15 cellular contexts compared by ENCODE assay signal in the genomic region with DNA sequence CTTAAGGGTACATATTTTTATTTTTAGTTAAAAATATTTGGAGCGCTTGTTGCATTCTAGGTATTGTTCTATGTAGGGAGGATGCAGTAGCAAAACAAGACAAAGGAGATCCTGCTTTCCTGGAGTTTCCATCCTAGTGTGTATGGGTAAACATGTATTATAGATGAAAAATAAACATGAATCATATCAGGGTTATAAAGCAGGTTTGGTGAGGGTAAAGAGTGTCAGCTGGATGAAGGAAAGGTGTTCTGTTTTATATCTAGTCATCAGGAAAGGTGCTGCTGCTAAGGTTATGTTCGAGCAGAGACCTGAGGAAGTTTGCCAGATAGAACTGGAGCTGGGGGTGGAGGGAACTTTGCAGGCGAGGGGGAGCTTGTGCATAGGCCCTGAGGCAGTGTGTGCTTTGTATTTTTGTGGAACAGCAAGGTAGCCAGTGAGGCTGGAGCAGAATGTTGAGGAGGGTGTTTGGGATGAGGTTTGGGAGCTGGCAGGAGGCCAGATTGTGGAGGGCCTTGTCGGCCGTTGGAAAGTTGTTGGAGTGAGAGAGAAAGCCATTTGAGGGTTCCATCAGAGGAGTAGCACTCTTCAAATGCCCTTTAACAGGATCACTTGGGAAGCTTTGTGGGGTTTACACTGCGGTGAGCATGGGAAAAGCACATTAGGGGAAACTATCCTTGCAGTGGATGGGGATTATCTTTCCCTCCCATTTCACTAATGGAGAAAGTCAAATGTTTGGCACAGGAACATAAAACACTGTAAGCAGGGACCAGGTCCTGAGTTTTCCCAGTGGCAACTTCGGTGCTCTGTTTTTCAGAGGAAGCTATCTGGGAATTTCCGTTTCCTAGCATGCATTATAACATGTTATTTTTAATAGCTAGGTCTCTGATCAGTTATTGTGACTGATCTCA. TPM values are rescaled to one million over a fixed set of nuclear protein-coding genes. Genes with fewer than 3 reads are reported as not detected.
DNase-seq lines count a peak whose midpoint lies in the region; TF ChIP-seq lines count a peak whose summit lies in the region.
"Had no signal": no experiment of that assay in that cellular context is flagged by ENCODE, and none has a peak within 500 bp of the region (broad histone marks: within the 10 kb centered on the region; RNA-seq: fewer than 3 reads in every experiment).

No MANE protein-coding gene starts in this region.

- H3K9me3 Mint-ChIP-seq in Caco-2 (ENCODE audit: unreplicated experiment) (no peaks in the 10 kb centered on the region), nephron (no peaks in the 10 kb centered on the region)
- no peaks in the 10 kb centered on the region for H3K9me3 Mint-ChIP-seq in activated T-helper 2 cell treated with anti-CD3 and anti-CD28 coated beads, Interferon-gamma antibody, Interleukin-2, Interleukin-4, amounts not matched to agents 10 μg/mL and 5 μg/mL and 100 μg/mL, durations not matched to agents 14 hours and 24 hours and 36 hours
- H3K9me3 Mint-ChIP-seq: neural crest cell; stimulated activated naive CD8-positive, alpha-beta T cell treated with anti-CD3 and anti-CD28 coated beads, Interleukin-15, amount 100 ng/mL, for 72 hours had no signal

- DNase-seq in Caco-2 (no peak), cortex of kidney (lab: John Stamatoyannopoulos, UW) (no peak), NCI-H2196 (lab: John Stamatoyannopoulos, UW; ENCODE audit: unreplicated experiment) (no peak)
- no peak for DNase-seq in activated T-helper 2 cell treated with anti-CD3 and anti-CD28 coated beads, Interferon-gamma antibody, Interleukin-2, Interleukin-4, amounts not matched to agents 10 μg/mL and 5 μg/mL and 100 μg/mL, durations not matched to agents 14 hours and 24 hours and 36 hours (ENCODE audit: low spot score)
- DNase-seq in NK-92 treated with Interleukin-12 subunit alpha and Interleukin-12 subunit beta, amount 100 ng/mL, for 24 hours (lab: John Stamatoyannopoulos, UW): no peak
- DNase-seq: activated naive CD4-positive, alpha-beta T cell; caudate nucleus; hippocampal formation; NCI-H748 treated with DMSO at 0.1 percent for 48 hours; SHP77 treated with DMSO at 0.1 percent for 48 hours; stimulated activated naive CD8-positive, alpha-beta T cell treated with anti-CD3 and anti-CD28 coated beads, Interleukin-15, amount 100 ng/mL, for 72 hours had no signal

- TF ChIP-seq CTCF in Caco-2 (IDR thresholded peaks at IDR 0.05; ENCODE audit: insufficient read depth in 1 of 2, low read depth in 1 of 2, low read length in 1 of 2, severe bottlenecking in 1 of 2, unreplicated experiment in 1 of 2): no peak
- no peak for TF ChIP-seq CTCF in nephron (IDR thresholded peaks at IDR 0.05; ENCODE audit: unreplicated experiment in 3 of 3)

- no TSS peak for BruUV-seq in Caco-2 (replicated peaks; lab: Mats Ljungman, UMichigan)

- H3K27me3 Mint-ChIP-seq in Caco-2 (ENCODE audit: insufficient read depth, unreplicated experiment) (no peaks in the 10 kb centered on the region), nephron (ENCODE audit: low read depth) (no peaks in the 10 kb centered on the region)
- no peaks in the 10 kb centered on the region for H3K27me3 Mint-ChIP-seq in activated T-helper 2 cell treated with anti-CD3 and anti-CD28 coated beads, Interferon-gamma antibody, Interleukin-2, Interleukin-4, amounts not matched to agents 10 μg/mL and 5 μg/mL and 100 μg/mL, durations not matched to agents 14 hours and 24 hours and 36 hours (ENCODE audit: low read depth)
- H3K27me3 Mint-ChIP-seq: stimulated activated naive CD8-positive, alpha-beta T cell treated with anti-CD3 and anti-CD28 coated beads, Interleukin-15, amount 100 ng/mL, for 72 hours had no signal

- POLR2A ChIA-PET in Caco-2 (lab: Charles Lee): interaction anchor here (1.1 kb wide), 1 partner anchor 35 kb away, joined by 15 read pairs; no protein-coding TSS in a partner anchor

- no peak overlapping the region for H3K4me3 ChIP-seq in Caco-2 (ENCODE audit: low read depth, low read length)
- H3K4me3 ChIP-seq in HUES64 (ENCODE audit: low read length): no peak overlapping the region
- H3K4me3 ChIP-seq: esophagus muscularis mucosa had no signal

- no peak overlapping the region for H3K4me3 Mint-ChIP-seq in Caco-2 (ENCODE audit: unreplicated experiment)
- H3K4me3 Mint-ChIP-seq in activated T-helper 2 cell treated with anti-CD3 and anti-CD28 coated beads, Interferon-gamma antibody, Interleukin-2, Interleukin-4, amounts not matched to agents 10 μg/mL and 5 μg/mL and 100 μg/mL, durations not matched to agents 14 hours and 24 hours and 36 hours (ENCODE audit: low read depth): no peak overlapping the region
- no peak overlapping the region for H3K4me3 Mint-ChIP-seq in nephron
- H3K4me3 Mint-ChIP-seq: neural crest cell; stimulated activated naive CD8-positive, alpha-beta T cell treated with anti-CD3 and anti-CD28 coated beads, Interleukin-15, amount 100 ng/mL, for 72 hours had no signal

- H3K27me3 ChIP-seq in Caco-2 (replicated peaks; ENCODE audit: control insufficient read depth, insufficient read depth, low read length) (no peaks in the 10 kb centered on the region), HUES64 (ENCODE audit: insufficient read depth, low read length) (no peaks in the 10 kb centered on the region)
- H3K27me3 ChIP-seq: esophagus muscularis mucosa had no signal

- 0 out of 2 replicates have a peak overlapping the region, but pooled peaks have one; percentile 7 for H3K27ac ChIP-seq in HUES64 (ENCODE audit: low read depth, low read length)
- H3K27ac ChIP-seq: esophagus muscularis mucosa had no signal

- H3K36me3 ChIP-seq in Caco-2 (ENCODE audit: control insufficient read depth, insufficient read depth, low read length) (no peaks in the 10 kb centered on the region; the same call in 1 of the 2 replicates), HUES64 (ENCODE audit: insufficient read depth, low read length) (no peaks in the 10 kb centered on the region; the same call in 1 of the 2 replicates)
- H3K36me3 ChIP-seq: esophagus muscularis mucosa had no signal

- intact Hi-C loops in Caco-2 (cut with micrococcal nuclease; ENCODE audit: unreplicated experiment): no loop called here
- intact Hi-C loops in activated T-helper 2 cell treated with anti-CD3 and anti-CD28 coated beads, Interferon-gamma antibody, Interleukin-2, Interleukin-4, amounts not matched to agents 10 μg/mL and 5 μg/mL and 100 μg/mL, durations not matched to agents 14 hours and 24 hours and 36 hours (cut with micrococcal nuclease): loop anchor here (5.0 kb wide), 1 partner anchor 33 kb away; the partner anchor contains the start of gene AFF1

- H3K27ac Mint-ChIP-seq in Caco-2 (ENCODE audit: unreplicated experiment) (peak overlapping the region; percentile 77), nephron (peak overlapping the region in 2 of 3 experiments; percentile 3 to 72)
- peak overlapping the region; percentile 4 for H3K27ac Mint-ChIP-seq in activated T-helper 2 cell treated with anti-CD3 and anti-CD28 coated beads, Interferon-gamma antibody, Interleukin-2, Interleukin-4, amounts not matched to agents 10 μg/mL and 5 μg/mL and 100 μg/mL, durations not matched to agents 14 hours and 24 hours and 36 hours

- H3K9me3 ChIP-seq in Caco-2: no peaks in the 10 kb centered on the region
- no peaks in the 10 kb centered on the region for H3K9me3 ChIP-seq in HUES64 (ENCODE audit: insufficient read depth, low read depth, low read length)
- H3K9me3 ChIP-seq: esophagus muscularis mucosa had no signal

- 85% methylated on average over 8 of the region's 8 CpGs for WGBS in HUES64

- peaks cover 44% of the 10 kb centered on the region for H3K4me1 ChIP-seq in Caco-2
- peaks cover 64% of the 10 kb centered on the region for H3K4me1 ChIP-seq in HUES64 (ENCODE audit: insufficient read depth, low read length)

- H3K9ac ChIP-seq in HUES64 (ENCODE audit: low read depth, low read length): no peak overlapping the region

- peaks cover 38% of the 10 kb centered on the region for H3K4me1 Mint-ChIP-seq in Caco-2 (ENCODE audit: low read depth, unreplicated experiment)
- peaks cover 29% of the 10 kb centered on the region for H3K4me1 Mint-ChIP-seq in activated T-helper 2 cell treated with anti-CD3 and anti-CD28 coated beads, Interferon-gamma antibody, Interleukin-2, Interleukin-4, amounts not matched to agents 10 μg/mL and 5 μg/mL and 100 μg/mL, durations not matched to agents 14 hours and 24 hours and 36 hours (ENCODE audit: low read depth)
- H3K4me1 Mint-ChIP-seq in nephron: peaks cover 8% of the 10 kb centered on the region

- CTCF ChIA-PET in Caco-2 (lab: Charles Lee): interaction anchor here (0.7 to 1.0 kb wide), 3 partner anchors 14 to 123 kb away, joined by 3 to 9 read pairs (median 6); partner anchors contain the start of gene AFF1

- H3K36me3 Mint-ChIP-seq in Caco-2 (ENCODE audit: insufficient read depth, unreplicated experiment) (peaks cover 5% of the 10 kb centered on the region), nephron (ENCODE audit: low read depth) (no peaks in the 10 kb centered on the region)
- no peaks in the 10 kb centered on the region for H3K36me3 Mint-ChIP-seq in activated T-helper 2 cell treated with anti-CD3 and anti-CD28 coated beads, Interferon-gamma antibody, Interleukin-2, Interleukin-4, amounts not matched to agents 10 μg/mL and 5 μg/mL and 100 μg/mL, durations not matched to agents 14 hours and 24 hours and 36 hours (ENCODE audit: low read depth)

RNA-seq across cellular contexts. Expression of gene AFF1, which starts 35.9 kb away (rescaled TPM):
- 45.2 and 48.3 TPM in 2 replicates for total RNA-seq in Caco-2 (2022)
- polyA plus RNA-seq in HUES64 (2013, experiment 1 of 2): 24.0 TPM
- polyA plus RNA-seq in HUES64 (2013, experiment 2 of 2): 26.2 TPM
- 60.4 and 63.0 TPM in 2 replicates for total RNA-seq in activated T-helper 2 cell treated with anti-CD3 and anti-CD28 coated beads, Interferon-gamma antibody, Interleukin-2, Interleukin-4, amounts not matched to agents 10 μg/mL and 5 μg/mL and 100 μg/mL, durations not matched to agents 14 hours and 24 hours and 36 hours

Comparison
In these comparisons a context has a peak if more than half of its experiments do, and no peak if none do; other contexts are left out.
1. H3K27ac Mint-ChIP-seq: peak in every context shown above with its lines; median percentile 77 in Caco-2; 38 in nephron; 4 in activated T-helper 2 cell treated with anti-CD3 and anti-CD28 coated beads, Interferon-gamma antibody, Interleukin-2, Interleukin-4, amounts not matched to agents 10 μg/mL and 5 μg/mL and 100 μg/mL, durations not matched to agents 14 hours and 24 hours and 36 hours.